In genomic region chr11:74749127-74749964, GRCh38 we compare ENCODE assay signal across 2 cellular contexts.
A peak's percentile ranks its signal among the peaks of the same experiment; 100 is the strongest.
TF ChIP-seq lines count a peak whose summit lies in the region.

No MANE protein-coding gene starts in this region.

TF ChIP-seq in HEK293, 187 proteins besides CTCF, POLR2A, EP300 and RAD21 (continued from another document and continues in another):
- TF ChIP-seq PATZ1 (tag by site-specific recombination; IDR thresholded peaks at IDR 0.05) (peak; percentile 59), ZBTB20 (tag by site-specific recombination; IDR thresholded peaks at IDR 0.05) (peak; percentile 97), ZNF521 (tag by site-specific recombination; IDR thresholded peaks at IDR 0.05) (no peak), OVOL3 (tag by site-specific recombination; IDR thresholded peaks at IDR 0.05) (no peak), ZNF280C (tag by site-specific recombination; IDR thresholded peaks at IDR 0.05) (no peak), ZNF398 (tag by site-specific recombination; IDR thresholded peaks at IDR 0.05) (peak; percentile 50), ZNF621 (tag by site-specific recombination; IDR thresholded peaks at IDR 0.05) (no peak), ZBTB1 (tag by site-specific recombination; IDR thresholded peaks at IDR 0.05) (no peak), EGR2 (tag by site-specific recombination; IDR thresholded peaks at IDR 0.05; ENCODE audit: low read depth) (peak; percentile 57), ZNF341 (tag by site-specific recombination; IDR thresholded peaks at IDR 0.05; ENCODE audit: low read depth) (0 out of 2 replicates have a peak, but pooled peaks have one; percentile 9), WT1 (tag by site-specific recombination; IDR thresholded peaks at IDR 0.05) (0 out of 2 replicates have a peak, but pooled peaks have one; percentile 30), PRDM10 (tag by site-specific recombination; IDR thresholded peaks at IDR 0.05) (peak; percentile 64), SP2 (tag by site-specific recombination; IDR thresholded peaks at IDR 0.05) (0 out of 2 replicates have a peak, but pooled peaks have one; percentile 4), SP3 (tag by site-specific recombination; IDR thresholded peaks at IDR 0.05) (peak; percentile 58), ZNF24 (tag by site-specific recombination; IDR thresholded peaks at IDR 0.05) (0 out of 2 replicates have a peak, but pooled peaks have one; percentile 47), FEZF1 (tag by site-specific recombination; IDR thresholded peaks at IDR 0.05) (no peak), KLF16 (tag by site-specific recombination; IDR thresholded peaks at IDR 0.05) (peak; percentile 48; the same call in 1 of the 2 replicates), ZXDB (tag by site-specific recombination; IDR thresholded peaks at IDR 0.05) (peak; percentile 50; the same call in 1 of the 2 replicates), ZNF138 (tag by site-specific recombination; IDR thresholded peaks at IDR 0.05; ENCODE audit: borderline replicate concordance) (no peak), ZNF629 (tag by site-specific recombination; IDR thresholded peaks at IDR 0.05) (peak; percentile 36; the same call in 1 of the 2 replicates), OSR2 (tag by site-specific recombination; IDR thresholded peaks at IDR 0.05) (no peak)

TF ChIP-seq in HepG2, 621 proteins besides CTCF, POLR2A, EP300 and RAD21 (continued from another document and continues in another):
- TF ChIP-seq ZNF646 (CRISPR knock-in tag; IDR thresholded peaks at IDR 0.05) = no peak
- peak; percentile 49; the same call in 1 of the 2 replicates for TF ChIP-seq ARID4A (CRISPR knock-in tag; IDR thresholded peaks at IDR 0.05; ENCODE audit: borderline replicate concordance)
- TF ChIP-seq ZBTB34 (CRISPR knock-in tag; IDR thresholded peaks at IDR 0.05) = no peak
- no peak for TF ChIP-seq ZNF34 (CRISPR knock-in tag; IDR thresholded peaks at IDR 0.05; ENCODE audit: borderline replicate concordance)
- TF ChIP-seq SSRP1 (CRISPR knock-in tag; IDR thresholded peaks at IDR 0.05) = 0 out of 2 replicates have a peak, but pooled peaks have one; percentile 46
- TF ChIP-seq TSC22D2 (CRISPR knock-in tag; IDR thresholded peaks at IDR 0.05; ENCODE audit: borderline replicate concordance) = 0 out of 2 replicates have a peak, but pooled peaks have one; percentile 74
- no peak; the same call in 1 of the 2 replicates for TF ChIP-seq ZSCAN22 (CRISPR knock-in tag; IDR thresholded peaks at IDR 0.05)
- TF ChIP-seq SOX5 (CRISPR knock-in tag; IDR thresholded peaks at IDR 0.05; ENCODE audit: borderline replicate concordance) = no peak
- TF ChIP-seq KDM5B (CRISPR knock-in tag; IDR thresholded peaks at IDR 0.05; ENCODE audit: borderline replicate concordance) = peak; percentile 89; the same call in 1 of the 2 replicates
- TF ChIP-seq NR3C1 (CRISPR knock-in tag; IDR thresholded peaks at IDR 0.05) = no peak
- peak; percentile 84; the same call in 1 of the 2 replicates for TF ChIP-seq ZFYVE20 (CRISPR knock-in tag; IDR thresholded peaks at IDR 0.05; ENCODE audit: borderline replicate concordance, low read depth)
- no peak for TF ChIP-seq TERF1 (CRISPR knock-in tag; IDR thresholded peaks at IDR 0.05)
- 0 out of 2 replicates have a peak, but pooled peaks have one; percentile 11 for TF ChIP-seq ZNF234 (CRISPR knock-in tag; conservative IDR thresholded peaks at IDR 0.05)
- no peak for TF ChIP-seq ZNF407 (CRISPR knock-in tag; IDR thresholded peaks at IDR 0.05; ENCODE audit: not compliant biosample characterization)
- no peak for TF ChIP-seq ZC3H4 (CRISPR knock-in tag; IDR thresholded peaks at IDR 0.05; ENCODE audit: borderline replicate concordance)
- no peak for TF ChIP-seq TIGD3 (CRISPR knock-in tag; IDR thresholded peaks at IDR 0.05; ENCODE audit: borderline replicate concordance)
- TF ChIP-seq ZFP37 (CRISPR knock-in tag; IDR thresholded peaks at IDR 0.05; ENCODE audit: borderline replicate concordance) = peak; percentile 79; the same call in 1 of the 2 replicates
- 0 out of 2 replicates have a peak, but pooled peaks have one; percentile 15 for TF ChIP-seq ZNF224 (CRISPR knock-in tag; IDR thresholded peaks at IDR 0.05)
- TF ChIP-seq GZF1 (CRISPR knock-in tag; IDR thresholded peaks at IDR 0.05) = no peak
